ENCODE assay signal across 11 cellular contexts in the genomic region with DNA sequence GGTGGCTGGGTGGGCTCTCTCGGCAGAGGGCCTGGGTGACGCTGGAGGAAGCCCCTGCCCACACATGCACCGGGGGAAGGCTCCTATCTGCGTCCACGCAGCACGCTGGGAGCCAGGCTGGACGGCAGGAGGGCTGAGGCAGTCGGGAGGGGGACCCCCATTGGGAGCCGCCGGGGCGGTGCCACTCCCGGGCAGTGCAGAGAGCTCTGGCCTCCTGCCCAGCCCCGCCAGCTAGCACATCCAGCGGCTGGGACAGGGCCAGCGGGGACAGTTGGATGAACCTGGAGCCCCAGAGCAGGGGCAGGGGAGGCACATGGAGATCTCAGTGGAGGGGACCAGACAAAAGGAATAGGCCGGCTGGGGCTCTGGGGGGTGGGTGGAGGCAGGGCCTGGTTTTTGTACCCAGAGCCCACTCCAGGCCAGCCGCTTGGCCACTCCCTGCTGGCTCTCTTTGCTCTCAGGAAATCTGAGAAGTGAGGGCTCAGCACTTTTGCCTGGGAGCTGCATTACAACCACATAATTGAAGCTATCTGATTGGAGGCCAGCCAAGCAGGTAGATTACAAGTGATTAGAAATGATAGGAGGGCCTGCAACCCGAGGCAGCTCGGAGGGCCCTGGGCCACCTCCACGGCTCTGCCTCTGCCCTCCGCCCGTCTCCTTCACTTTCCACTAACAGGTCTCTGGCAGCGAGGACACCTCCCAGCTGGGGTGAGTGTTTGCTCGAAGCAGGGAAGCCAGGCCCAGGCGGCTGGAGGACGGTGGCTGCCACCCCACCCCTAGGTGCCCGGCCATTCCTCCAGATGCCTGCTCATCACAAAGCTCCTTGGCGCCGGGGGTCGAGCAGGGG. TPM values are rescaled to one million over a fixed set of nuclear protein-coding genes. Genes with fewer than 3 reads are reported as not detected.
DNase-seq lines count a peak whose midpoint lies in the region; ATAC-seq, FAIRE-seq and TF ChIP-seq lines count a peak whose summit lies in the region.
"Had no signal": no experiment of that assay in that cellular context is flagged by ENCODE, and none has a peak within 500 bp of the region (broad histone marks: within the 10 kb centered on the region; RNA-seq: fewer than 3 reads in every experiment).

No MANE protein-coding gene starts in this region.

- ATAC-seq in A549 (no peak), GM21825 (IDR thresholded peaks at IDR 0.05; ENCODE audit: unreplicated experiment) (no peak)
- ATAC-seq: stimulated activated naive CD8-positive, alpha-beta T cell treated with anti-CD3 and anti-CD28 coated beads, Interleukin-15, Interleukin-2, amounts not matched to agents 100 U/mL and 50 U/mL, for 24 hours had no signal

- H3K9me3 ChIP-seq in A549: no peaks in the 10 kb centered on the region
- H3K9me3 ChIP-seq: ovary had no signal

- CTCF ChIA-PET in A549 (lab: Yijun Ruan, JAX): interaction anchor here (0.9 to 4.8 kb wide), 8 partner anchors 11 to 594 kb away, joined by 3 to 20 read pairs (median 5); no protein-coding TSS in a partner anchor
- CTCF ChIA-PET in activated CD4-positive, alpha-beta memory T cell treated with anti-CD3 and anti-CD28 coated beads, Interleukin-2, amount 10 ng/mL, durations not matched to agents 7 days and 5 days (lab: Charles Lee): no interaction called here

- no peaks in the 10 kb centered on the region for H3K27me3 Mint-ChIP-seq in activated CD4-positive, alpha-beta memory T cell treated with anti-CD3 and anti-CD28 coated beads, Interleukin-2, amount 10 ng/mL, durations not matched to agents 7 days and 5 days
- H3K27me3 Mint-ChIP-seq: activated naive CD4-positive, alpha-beta T cell treated with anti-CD3 and anti-CD28 coated beads, Interleukin-2, amount 50 U/mL, for 24 hours had no signal

- H3K27ac Mint-ChIP-seq in activated CD4-positive, alpha-beta memory T cell treated with anti-CD3 and anti-CD28 coated beads, Interleukin-2, amount 10 ng/mL, durations not matched to agents 7 days and 5 days: no peak overlapping the region
- H3K27ac Mint-ChIP-seq: activated naive CD4-positive, alpha-beta T cell treated with anti-CD3 and anti-CD28 coated beads, Interleukin-2, amount 50 U/mL, for 24 hours had no signal

- no peak for TF ChIP-seq POLR2A in A549 (IDR thresholded peaks at IDR 0.05; ENCODE audit: low read length)

- no peak for FAIRE-seq in A549 (lab: Jason Lieb, UNC)

- no peak for TF ChIP-seq EP300 in A549 (IDR thresholded peaks at IDR 0.05)

- no peaks in the 10 kb centered on the region for H3K4me1 ChIP-seq in A549

- no peak overlapping the region for H3K4me2 ChIP-seq in A549

- no peaks in the 10 kb centered on the region for H3K36me3 Mint-ChIP-seq in activated CD4-positive, alpha-beta memory T cell treated with anti-CD3 and anti-CD28 coated beads, Interleukin-2, amount 10 ng/mL, durations not matched to agents 7 days and 5 days (ENCODE audit: low read depth)
- H3K36me3 Mint-ChIP-seq: activated naive CD4-positive, alpha-beta T cell treated with anti-CD3 and anti-CD28 coated beads, Interleukin-2, amount 50 U/mL, for 24 hours had no signal

- H3K4me3 Mint-ChIP-seq in activated CD4-positive, alpha-beta memory T cell treated with anti-CD3 and anti-CD28 coated beads, Interleukin-2, amount 10 ng/mL, durations not matched to agents 7 days and 5 days: no peak overlapping the region
- H3K4me3 Mint-ChIP-seq: activated naive CD4-positive, alpha-beta T cell treated with anti-CD3 and anti-CD28 coated beads, Interleukin-2, amount 50 U/mL, for 24 hours had no signal

- no peak overlapping the region for H3K27ac ChIP-seq in A549
- H3K27ac ChIP-seq: ovary had no signal

- TF ChIP-seq CTCF in A549 (IDR thresholded peaks at IDR 0.05): no peak

- no peaks in the 10 kb centered on the region for H3K9me3 Mint-ChIP-seq in activated CD4-positive, alpha-beta memory T cell treated with anti-CD3 and anti-CD28 coated beads, Interleukin-2, amount 10 ng/mL, durations not matched to agents 7 days and 5 days
- H3K9me3 Mint-ChIP-seq: activated naive CD4-positive, alpha-beta T cell treated with anti-CD3 and anti-CD28 coated beads, Interleukin-2, amount 50 U/mL, for 24 hours had no signal

- 75% methylated on average over 26 of the region's 30 CpGs for WGBS in A549 (ENCODE audit: missing lambda C conversion rate)

- no peak for TF ChIP-seq RAD21 in A549 (conservative IDR thresholded peaks at IDR 0.05 in 1 of 2, IDR thresholded peaks at IDR 0.05 in 1 of 2)

- H3K4me3 ChIP-seq in A549: no peak overlapping the region
- H3K4me3 ChIP-seq: ovary had no signal

- H3K4me1 Mint-ChIP-seq in activated CD4-positive, alpha-beta memory T cell treated with anti-CD3 and anti-CD28 coated beads, Interleukin-2, amount 10 ng/mL, durations not matched to agents 7 days and 5 days: no peaks in the 10 kb centered on the region
- H3K4me1 Mint-ChIP-seq: activated naive CD4-positive, alpha-beta T cell treated with anti-CD3 and anti-CD28 coated beads, Interleukin-2, amount 50 U/mL, for 24 hours had no signal

- POLR2A ChIA-PET in A549 (lab: Yijun Ruan, JAX): no interaction called here
- POLR2A ChIA-PET in activated CD4-positive, alpha-beta memory T cell treated with anti-CD3 and anti-CD28 coated beads, Interleukin-2, amount 10 ng/mL, durations not matched to agents 7 days and 5 days (lab: Charles Lee): no interaction called here

- DNase-seq in A549 (ENCODE audit: low read depth in 1 of 2, low spot score in 1 of 2): no peak
- DNase-seq in NCI-H1105 treated with DMSO at 0.1 percent for 48 hours (lab: John Stamatoyannopoulos, UW): peak; percentile 98
- peak; percentile 84 for DNase-seq in RPMI8226
- peak; percentile 91 for DNase-seq in left kidney (ENCODE audit: low read depth, low spot score)
- no peak for DNase-seq in activated CD4-positive, alpha-beta T cell treated with anti-CD3 and anti-CD28 coated beads, Interleukin-2, amount 50 U/mL, for 48 hours
- DNase-seq in NOMO-1 treated with dmso at 0.1 percent for 144 hours (lab: John Stamatoyannopoulos, UW; ENCODE audit: unreplicated experiment): no peak
- DNase-seq in activated CD4-positive, alpha-beta memory T cell treated with anti-CD3 and anti-CD28 coated beads, Interleukin-2, amount 10 ng/mL, durations not matched to agents 7 days and 5 days: no peak
- DNase-seq: stimulated activated naive CD8-positive, alpha-beta T cell treated with anti-CD3 and anti-CD28 coated beads, Interleukin-15, Interleukin-2, amounts not matched to agents 100 U/mL and 50 U/mL, for 24 hours had no signal

TF ChIP-seq in A549, 52 proteins besides CTCF, POLR2A, EP300 and RAD21:
- TF ChIP-seq, protein P1, sequence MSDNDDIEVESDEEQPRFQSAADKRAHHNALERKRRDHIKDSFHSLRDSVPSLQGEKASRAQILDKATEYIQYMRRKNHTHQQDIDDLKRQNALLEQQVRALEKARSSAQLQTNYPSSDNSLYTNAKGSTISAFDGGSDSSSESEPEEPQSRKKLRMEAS (IDR thresholded peaks at IDR 0.05): no peak
- TF ChIP-seq RARB (CRISPR knock-in tag; IDR thresholded peaks at IDR 0.05) (no peak), PHF8 (IDR thresholded peaks at IDR 0.05; ENCODE audit: borderline replicate concordance, low read depth) (no peak), MAFK (IDR thresholded peaks at IDR 0.05; ENCODE audit: partially characterized antibody) (peak; percentile 79)

RNA-seq across cellular contexts. Expression of gene ENGASE, which starts 40.1 kb away (rescaled TPM):
- polyA plus RNA-seq in A549 (2011; rRNA removed) (11.5 and 13.4 TPM in 2 replicates), A549 (2017; fragmentation: RNase III; extraction: RNeasy Plus Mini Kit Qiagen cat#74134 plus additional on column Dnase treatment) (33.8 to 41.7 TPM (median 38.0 TPM) in 3 replicates)
- polyA plus RNA-seq in A549 (2012; cell fraction: cytosol; rRNA removed): 20.8 and 25.0 TPM in 2 replicates
- polyA plus RNA-seq in A549 (2012; cell fraction: nucleus; rRNA removed): 232 and 242 TPM in 2 replicates
- polyA minus RNA-seq in A549 (2011; rRNA and poly(A)+ RNA removed): 17.5 and 25.8 TPM in 2 replicates
- total RNA-seq in activated CD4-positive, alpha-beta memory T cell treated with anti-CD3 and anti-CD28 coated beads, Interleukin-2, amount 10 ng/mL, durations not matched to agents 7 days and 5 days: 10 to 100 TPM; 28.5 to 28.9 TPM

Comparison
In these comparisons a context has a peak if more than half of its experiments do, and no peak if none do; other contexts are left out.
1. DNase-seq: peak in NCI-H1105 treated with DMSO at 0.1 percent for 48 hours (single experiment), RPMI8226 (single experiment) and left kidney (single experiment); none in A549 (0 of 2), activated CD4-positive, alpha-beta T cell treated with anti-CD3 and anti-CD28 coated beads, Interleukin-2, amount 50 U/mL, for 48 hours (0 of 2), NOMO-1 treated with dmso at 0.1 percent for 144 hours (single experiment) and activated CD4-positive, alpha-beta memory T cell treated with anti-CD3 and anti-CD28 coated beads, Interleukin-2, amount 10 ng/mL, durations not matched to agents 7 days and 5 days (single experiment).